Comparison of ENCODE assay signal across 2 cellular contexts in genomic region chr10:79836891-79837290, GRCh38. TPM values are rescaled to one million over a fixed set of nuclear protein-coding genes. Genes with fewer than 3 reads are reported as not detected.
"Had no signal": no experiment of that assay in that cellular context is flagged by ENCODE, and none has a peak within 500 bp of the region (broad histone marks: within the 10 kb centered on the region; RNA-seq: fewer than 3 reads in every experiment).

No MANE protein-coding gene starts in this region.

RNA-seq across cellular contexts. Expression of gene NUTM2E, which starts 10.4 kb away (rescaled TPM):
- total RNA-seq: Right ventricle myocardium inferior, RPMI7951 had no signal
